ENCODE assay signal across 20 cellular contexts in genomic region chr3:15757824-15758223, GRCh38.
"Had no signal": no experiment of that assay in that cellular context is flagged by ENCODE, and none has a peak within 500 bp of the region (broad histone marks: within the 10 kb centered on the region; RNA-seq: fewer than 3 reads in every experiment).

No MANE protein-coding gene starts in this region.

- H3K9me3 Mint-ChIP-seq: memory B cell; naive B cell; nephron; stimulated activated effector memory CD8-positive, alpha-beta T cell treated with anti-CD3 and anti-CD28 coated beads, Interleukin-12 subunit alpha, Interleukin-12 subunit beta, amount 100 ng/mL, for 72 hours; stimulated activated naive CD8-positive, alpha-beta T cell treated with anti-CD3 and anti-CD28 coated beads, Interleukin-15, Interleukin-2, amounts not matched to agents 100 ng/mL and 50 ng/mL, for 24 hours had no signal

- ATAC-seq: left cardiac atrium; lower lobe of right lung; right cardiac atrium; stimulated activated effector memory CD8-positive, alpha-beta T cell treated with anti-CD3 and anti-CD28 coated beads, Interleukin-12 subunit alpha, Interleukin-12 subunit beta, amount 100 ng/mL, for 72 hours had no signal

- H3K4me1 Mint-ChIP-seq: memory B cell, nephron had no signal

- DNase-seq: colonic mucosa; dermis blood vessel endothelial cell; esophagus squamous epithelium; foreskin fibroblast; kidney; left cardiac atrium; left ventricle myocardium inferior; lower lobe of right lung; midbrain; naive B cell; occipital lobe; right cardiac atrium; stimulated activated CD4-positive, alpha-beta T cell treated with anti-CD3 and anti-CD28 coated beads, Interleukin-4, amount 100 ng/mL, for 1 hour; stimulated activated CD8-positive, alpha-beta memory T cell treated with anti-CD3 and anti-CD28 coated beads, Interleukin-4, amount 100 ng/mL, for 48 hours; testis; trophoblast cell had no signal

- H3K27me3 Mint-ChIP-seq: memory B cell; naive B cell; stimulated activated naive CD8-positive, alpha-beta T cell treated with anti-CD3 and anti-CD28 coated beads, Interleukin-15, Interleukin-2, amounts not matched to agents 100 ng/mL and 50 ng/mL, for 24 hours had no signal

- H3K27ac ChIP-seq: colonic mucosa, esophagus squamous epithelium, left ventricle myocardium inferior, lower lobe of right lung, testis had no signal

- H3K4me3 Mint-ChIP-seq: memory B cell; naive B cell; nephron; stimulated activated naive CD8-positive, alpha-beta T cell treated with anti-CD3 and anti-CD28 coated beads, Interleukin-15, Interleukin-2, amounts not matched to agents 100 ng/mL and 50 ng/mL, for 24 hours had no signal

- H3K9me3 ChIP-seq: colonic mucosa, esophagus squamous epithelium, left ventricle myocardium inferior, lower lobe of right lung, testis had no signal

- H3K27me3 ChIP-seq: colonic mucosa, esophagus squamous epithelium, testis had no signal

- H3K4me3 ChIP-seq: colonic mucosa, esophagus squamous epithelium, left ventricle myocardium inferior, lower lobe of right lung, testis had no signal

- H3K27ac Mint-ChIP-seq: memory B cell; nephron; stimulated activated naive CD8-positive, alpha-beta T cell treated with anti-CD3 and anti-CD28 coated beads, Interleukin-15, Interleukin-2, amounts not matched to agents 100 ng/mL and 50 ng/mL, for 24 hours had no signal

- H3K4me1 ChIP-seq: colonic mucosa, esophagus squamous epithelium, testis had no signal

- H3K36me3 ChIP-seq: colonic mucosa, left ventricle myocardium inferior, lower lobe of right lung had no signal
